8 cellular contexts compared by ENCODE assay signal in genomic region chr10:70404036-70404905, GRCh38. TPM values are rescaled to one million over a fixed set of nuclear protein-coding genes. Genes with fewer than 3 reads are reported as not detected.
DNase-seq lines count a peak whose midpoint lies in the region; ATAC-seq, FAIRE-seq and TF ChIP-seq lines count a peak whose summit lies in the region.

A gene with protein sequence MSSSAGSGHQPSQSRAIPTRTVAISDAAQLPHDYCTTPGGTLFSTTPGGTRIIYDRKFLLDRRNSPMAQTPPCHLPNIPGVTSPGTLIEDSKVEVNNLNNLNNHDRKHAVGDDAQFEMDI (plus strand): TSS chr10:70404145. CDS start chr10:70404402, 257 bp downstream.

- no peaks in the 10 kb centered on the region for H3K9me1 ChIP-seq in keratinocyte (ENCODE audit: control insufficient read depth, extremely low read depth, insufficient read depth, low read length)

- DNase-seq in AG10803 (ENCODE audit: low read depth) (peak; percentile 95), NCI-H460 (ENCODE audit: extremely low read depth, low read depth) (peak; percentile 95), cerebellar nuclear complex (lab: John Stamatoyannopoulos, UW) (peak; percentile 84 to 87), keratinocyte (ENCODE audit: low read depth, low spot score) (peak; percentile 67)
- DNase-seq in activated CD4-positive, alpha-beta T cell treated with anti-CD3 and anti-CD28 coated beads for 1 hour: peak; percentile 97
- peak; percentile 97 to 100 for DNase-seq in stimulated activated CD4-positive, alpha-beta T cell treated with anti-CD3 and anti-CD28 coated beads, Interleukin-15, amount 100 ng/mL, for 1 hour (ENCODE audit: low read depth in 1 of 2, low spot score in 1 of 2)

- peak within 1 kb of the TSS; percentile 94 for H2AFZ ChIP-seq in keratinocyte (ENCODE audit: control insufficient read depth, low read length)

- no peak for TF ChIP-seq CTCF in AG10803 (conservative IDR thresholded peaks at IDR 0.05; ENCODE audit: low read length)
- TF ChIP-seq CTCF in keratinocyte (optimal IDR thresholded peaks at IDR 0.05 in 1 of 3, IDR thresholded peaks at IDR 0.05 in 1 of 3, conservative IDR thresholded peaks at IDR 0.05 in 1 of 3; ENCODE audit: extremely low read depth in 1 of 3, insufficient read depth in 2 of 3, low read length in 3 of 3): no peak

- H3K79me2 ChIP-seq in keratinocyte (ENCODE audit: control insufficient read depth, insufficient read depth, low read length): peaks cover 39% of the 10 kb centered on the region

- peak; percentile 26 for FAIRE-seq in keratinocyte (lab: Jason Lieb, UNC)

- no peaks in the 10 kb centered on the region for H3K36me3 ChIP-seq in keratinocyte (ENCODE audit: control insufficient read depth in 2 of 2, extremely low read depth in 1 of 2, insufficient read depth in 2 of 2, low read length in 2 of 2)

- dilution Hi-C loops in keratinocyte (cut with MboI; ENCODE audit: extremely low pct_ligation_motif_present, low sequenced_read_pairs): no loop called here

- peak within 1 kb of the TSS; percentile 88 for H3K27ac ChIP-seq in keratinocyte (ENCODE audit: control insufficient read depth, insufficient read depth, low read length)

- peak within 1 kb of the TSS; percentile 96 for H3K4me3 ChIP-seq in AG10803 (ENCODE audit: low read length)
- H3K4me3 ChIP-seq in keratinocyte (ENCODE audit: control insufficient read depth in 2 of 3, extremely low read depth in 1 of 3, insufficient read depth in 2 of 3, low read depth in 1 of 3, low read length in 3 of 3): peak within 1 kb of the TSS; percentile 56 to 82 (median 70)

- peaks cover 9% of the 10 kb centered on the region for H4K20me1 ChIP-seq in keratinocyte (ENCODE audit: control insufficient read depth, extremely low read depth, insufficient read depth, low read length)

- peak; percentile 80 for ATAC-seq in GM19043 (IDR thresholded peaks at IDR 0.05; ENCODE audit: low read depth, unreplicated experiment)
- ATAC-seq in HG03378 (IDR thresholded peaks at IDR 0.05; ENCODE audit: unreplicated experiment): peak; percentile 58

- H3K9me3 ChIP-seq in keratinocyte (ENCODE audit: control insufficient read depth, low read depth, low read length): no peaks in the 10 kb centered on the region

- H3K4me2 ChIP-seq in keratinocyte (ENCODE audit: control insufficient read depth, extremely low read depth, insufficient read depth, low read depth, low read length): peak within 1 kb of the TSS; percentile 88

- peaks cover 20% of the 10 kb centered on the region for H3K4me1 ChIP-seq in keratinocyte (ENCODE audit: control insufficient read depth, extremely low read depth, insufficient read depth, low read length)

- H3K27me3 ChIP-seq in keratinocyte (ENCODE audit: control insufficient read depth, extremely low read depth, insufficient read depth, low read length): no peaks in the 10 kb centered on the region

- H3K9ac ChIP-seq in keratinocyte (ENCODE audit: control insufficient read depth, extremely low read depth, insufficient read depth, low read length): peak within 1 kb of the TSS; percentile 83

RNA-seq across cellular contexts. Expression of the gene that starts here (rescaled TPM):
- 22.6 and 24.4 TPM in 2 replicates for total RNA-seq in NCI-H460 (2014; rRNA removed; shearing (Covaris generic))
- polyA plus RNA-seq in NCI-H460 (2014; cell fraction: nucleus; rRNA removed): 15.4 and 20.1 TPM in 2 replicates
- polyA plus RNA-seq in keratinocyte: 10.2 to 22.2 TPM (median 18.9 TPM) in 3 replicates
- polyA plus RNA-seq in keratinocyte (2011; ENCODE audit: low read depth): 7.3 TPM
- polyA plus RNA-seq in keratinocyte (2011; cell fraction: cytosol; rRNA removed): 18.6 and 30.0 TPM in 2 replicates
- 13.2 and 15.8 TPM in 2 replicates for polyA plus RNA-seq in keratinocyte (2011; cell fraction: nucleus; rRNA removed)
- polyA plus RNA-seq in keratinocyte (2012; ENCODE audit: low replicate concordance): 15.1 and 18.2 TPM in 2 replicates
- 18.2 to 45.3 TPM (median 29.6 TPM) in 3 replicates for polyA minus RNA-seq in keratinocyte
- 33.2 TPM for polyA minus RNA-seq in keratinocyte (2011; cell fraction: cytosol; rRNA and poly(A)+ RNA removed)
- polyA minus RNA-seq in keratinocyte (2011; cell fraction: nucleus; rRNA and poly(A)+ RNA removed): 10.3 and 21.1 TPM in 2 replicates

Comparison
In these comparisons a context has a peak if more than half of its experiments do, and no peak if none do; other contexts are left out.
1. Peak in every context shown above with its lines: DNase-seq, ATAC-seq, H3K4me3 ChIP-seq and H3K27ac ChIP-seq.